ENCODE assay signal across 8 cellular contexts in the genomic region with DNA sequence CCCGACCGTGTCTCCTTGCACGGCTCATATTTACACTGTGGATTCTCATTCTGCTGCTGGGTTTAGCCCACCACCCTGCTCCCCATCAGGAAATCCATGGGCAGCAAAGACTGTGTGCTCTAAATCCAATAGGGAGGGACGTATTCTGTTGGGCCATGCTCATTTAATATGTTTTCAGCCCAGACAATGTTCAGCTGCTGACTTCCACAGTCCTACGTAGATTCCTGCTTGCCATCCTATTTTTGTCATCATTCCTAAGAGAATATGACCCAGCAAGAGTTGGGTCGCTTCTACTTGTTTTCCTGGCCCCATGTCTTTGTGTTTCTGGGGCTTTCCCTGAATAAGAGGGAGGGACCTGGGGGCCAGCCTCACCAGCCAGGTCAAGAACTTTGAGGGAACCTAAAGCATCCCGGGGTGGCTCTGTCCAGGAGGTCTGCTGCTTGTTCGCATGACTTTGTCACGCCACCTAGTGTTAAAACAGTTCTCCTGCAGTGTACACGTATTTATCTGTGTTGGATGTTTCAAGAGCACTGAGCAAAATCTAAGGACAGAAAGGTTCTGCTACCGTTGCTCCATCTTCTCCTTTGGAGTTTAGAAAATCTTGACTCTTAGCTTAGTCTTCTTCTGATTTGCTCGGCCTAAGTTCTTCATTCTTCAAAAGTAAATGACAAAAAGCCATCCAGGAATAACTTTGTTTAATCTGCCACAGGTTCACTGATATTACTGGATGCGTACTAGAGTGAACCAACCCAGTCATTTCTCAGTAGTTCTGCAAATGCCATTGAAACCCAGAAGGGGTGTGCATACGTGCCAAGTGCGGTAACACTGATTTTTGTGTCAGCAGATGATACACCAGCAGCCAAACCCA.
DNase-seq lines count a peak whose midpoint lies in the region; ATAC-seq and TF ChIP-seq lines count a peak whose summit lies in the region.

No MANE protein-coding gene starts in this region.

- H2AFZ ChIP-seq in HCT116 (ENCODE audit: low read depth, low read length, poor library complexity, severe bottlenecking) = no peak overlapping the region

- H3K9me2 ChIP-seq in HCT116 (ENCODE audit: insufficient read depth) = no peaks in the 10 kb centered on the region

- H3K4me1 ChIP-seq in HCT116 (ENCODE audit: control insufficient read depth in 1 of 2, insufficient read depth in 2 of 2, low read length in 2 of 2) = no peaks in the 10 kb centered on the region

- no peaks in the 10 kb centered on the region for H3K36me3 ChIP-seq in HCT116 (ENCODE audit: control insufficient read depth in 1 of 2, insufficient read depth in 2 of 2, low read length in 2 of 2)

- CTCF ChIA-PET in HCT116 (lab: Charles Lee) = no interaction called here

- BruUV-seq in HCT116 (replicated peaks; lab: Mats Ljungman, UMichigan) = no TSS peak

- no peaks in the 10 kb centered on the region for H3K9me3 ChIP-seq in HCT116 (ENCODE audit: control insufficient read depth in 1 of 2, insufficient read depth in 1 of 2, low read depth in 1 of 2, low read length in 2 of 2)

- TF ChIP-seq CTCF in HCT116 (IDR thresholded peaks at IDR 0.05 in 2 of 3, conservative IDR thresholded peaks at IDR 0.05 in 1 of 3; ENCODE audit: borderline replicate concordance in 1 of 3, insufficient read depth in 1 of 3, low read depth in 2 of 3, low read length in 2 of 3) (peak; percentile 70 to 82 (median 75)), astrocyte of the spinal cord (IDR thresholded peaks at IDR 0.05; ENCODE audit: low read depth, low read length) (peak; percentile 81)

- no peak overlapping the region for H3K4me2 ChIP-seq in HCT116 (ENCODE audit: low read length)

- POLR2A ChIA-PET in HCT116 (lab: Charles Lee) = no interaction called here

- TF ChIP-seq RAD21 in HCT116 (IDR thresholded peaks at IDR 0.05; ENCODE audit: low read depth) = peak; percentile 71

- H3K79me2 ChIP-seq in HCT116 (ENCODE audit: insufficient read depth, low read length) = no peaks in the 10 kb centered on the region

- RAD21 ChIA-PET in HCT116 (lab: Charles Lee; ENCODE audit: low non-redundant PET in 1 of 2, low total read pairs in 2 of 2, uncharacterized antibody in 2 of 2, unreplicated experiment in 2 of 2) = no interaction called here

- H3K4me3 ChIP-seq in HCT116 (replicated peaks in 1 of 2; ENCODE audit: low read depth in 1 of 2, low read length in 2 of 2) = no peak overlapping the region
- no peak overlapping the region for H3K4me3 ChIP-seq in astrocyte of the spinal cord (ENCODE audit: low read depth, low read length)

- H3K9ac ChIP-seq in HCT116 (ENCODE audit: low read length) = no peak overlapping the region

- peak; percentile 49 for DNase-seq in NCI-H146 (lab: John Stamatoyannopoulos, UW)
- DNase-seq in NCI-H146 treated with DMSO at 0.1 percent for 48 hours (lab: John Stamatoyannopoulos, UW; ENCODE audit: unreplicated experiment) = no peak
- DNase-seq in HCT116 (ENCODE audit: low read depth, low spot score) = peak; percentile 43
- peak; percentile 52 for DNase-seq in OCI-M1 (lab: John Stamatoyannopoulos, UW)
- DNase-seq in astrocyte of the spinal cord (ENCODE audit: low read depth, low spot score) = peak; percentile 69
- DNase-seq in inferior parietal cortex (ENCODE audit: extremely low spot score) = peak; percentile 78
- peak; percentile 1 for DNase-seq in stimulated activated CD8-positive, alpha-beta memory T cell treated with anti-CD3 and anti-CD28 coated beads, Interleukin-15, amount 100 ng/mL, for 1 hour (ENCODE audit: low read depth)

- no peaks in the 10 kb centered on the region for H4K20me1 ChIP-seq in HCT116 (ENCODE audit: insufficient read depth)

- intact Hi-C loops in HCT116 (cut with micrococcal nuclease) = loop anchor here (1.0 to 5.0 kb wide), 3 partner anchors 153 to 758 kb away; no protein-coding TSS in a partner anchor

- peak; percentile 96 for ATAC-seq in HCT116
- no peak for ATAC-seq in HG03565 (IDR thresholded peaks at IDR 0.05; ENCODE audit: unreplicated experiment)

- in situ Hi-C loops in astrocyte of the spinal cord (cut with HindIII; ENCODE audit: low sequenced_read_pairs) = no loop called here

- H3K27me3 ChIP-seq in HCT116 (ENCODE audit: insufficient read depth, low read length) = no peaks in the 10 kb centered on the region; the same call in 1 of the 2 replicates

- TF ChIP-seq POLR2A in HCT116 (IDR thresholded peaks at IDR 0.05; ENCODE audit: borderline replicate concordance, extremely low read depth, insufficient read depth, insufficient read length) = no peak

- H3K27ac ChIP-seq in HCT116 (ENCODE audit: low read depth, low read length) = no peak overlapping the region

TF ChIP-seq in HCT116, 20 proteins besides CTCF, POLR2A, EP300 and RAD21:
- TF ChIP-seq YY1 (IDR thresholded peaks at IDR 0.05; ENCODE audit: extremely low read depth, insufficient replicate concordance, low read depth, low read length) (no peak), EZH2phosphoT487 (IDR thresholded peaks at IDR 0.05; ENCODE audit: borderline replicate concordance) (no peak), JUND (IDR thresholded peaks at IDR 0.05) (no peak), ZNF274 (IDR thresholded peaks at IDR 0.05; ENCODE audit: low read depth, low read length) (no peak), EGR1 (IDR thresholded peaks at IDR 0.05; ENCODE audit: low read depth) (no peak), ELF1 (IDR thresholded peaks at IDR 0.05; ENCODE audit: borderline replicate concordance, low read depth) (no peak), POLR2AphosphoS5 (IDR thresholded peaks at IDR 0.05; ENCODE audit: low read depth, low read length) (no peak), CEBPB (IDR thresholded peaks at IDR 0.05; ENCODE audit: low read depth) (no peak), ZFX (IDR thresholded peaks at IDR 0.05) (no peak), EZH2 (IDR thresholded peaks at IDR 0.05) (no peak), CBX3 (IDR thresholded peaks at IDR 0.05; ENCODE audit: low read depth) (no peak), SIN3A (IDR thresholded peaks at IDR 0.05; ENCODE audit: low read depth) (no peak), FOSL1 (IDR thresholded peaks at IDR 0.05; ENCODE audit: low read depth) (no peak), SP1 (IDR thresholded peaks at IDR 0.05; ENCODE audit: low read depth) (no peak), SRF (IDR thresholded peaks at IDR 0.05; ENCODE audit: low read depth) (no peak), TCF7L2 (IDR thresholded peaks at IDR 0.05; ENCODE audit: borderline replicate concordance, extremely low read depth, insufficient read depth, insufficient read length) (no peak)
- TF ChIP-seq, protein P1, sequence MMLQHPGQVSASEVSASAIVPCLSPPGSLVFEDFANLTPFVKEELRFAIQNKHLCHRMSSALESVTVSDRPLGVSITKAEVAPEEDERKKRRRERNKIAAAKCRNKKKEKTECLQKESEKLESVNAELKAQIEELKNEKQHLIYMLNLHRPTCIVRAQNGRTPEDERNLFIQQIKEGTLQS (IDR thresholded peaks at IDR 0.05) = no peak
- TF ChIP-seq, protein P2, sequence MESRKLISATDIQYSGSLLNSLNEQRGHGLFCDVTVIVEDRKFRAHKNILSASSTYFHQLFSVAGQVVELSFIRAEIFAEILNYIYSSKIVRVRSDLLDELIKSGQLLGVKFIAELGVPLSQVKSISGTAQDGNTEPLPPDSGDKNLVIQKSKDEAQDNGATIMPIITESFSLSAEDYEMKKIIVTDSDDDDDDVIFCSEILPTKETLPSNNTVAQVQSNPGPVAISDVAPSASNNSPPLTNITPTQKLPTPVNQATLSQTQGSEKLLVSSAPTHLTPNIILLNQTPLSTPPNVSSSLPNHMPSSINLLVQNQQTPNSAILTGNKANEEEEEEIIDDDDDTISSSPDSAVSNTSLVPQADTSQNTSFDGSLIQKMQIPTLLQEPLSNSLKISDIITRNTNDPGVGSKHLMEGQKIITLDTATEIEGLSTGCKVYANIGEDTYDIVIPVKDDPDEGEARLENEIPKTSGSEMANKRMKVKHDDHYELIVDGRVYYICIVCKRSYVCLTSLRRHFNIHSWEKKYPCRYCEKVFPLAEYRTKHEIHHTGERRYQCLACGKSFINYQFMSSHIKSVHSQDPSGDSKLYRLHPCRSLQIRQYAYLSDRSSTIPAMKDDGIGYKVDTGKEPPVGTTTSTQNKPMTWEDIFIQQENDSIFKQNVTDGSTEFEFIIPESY (IDR thresholded peaks at IDR 0.05; ENCODE audit: extremely low read depth, insufficient replicate concordance, low read length) = no peak
- TF ChIP-seq, protein P3, sequence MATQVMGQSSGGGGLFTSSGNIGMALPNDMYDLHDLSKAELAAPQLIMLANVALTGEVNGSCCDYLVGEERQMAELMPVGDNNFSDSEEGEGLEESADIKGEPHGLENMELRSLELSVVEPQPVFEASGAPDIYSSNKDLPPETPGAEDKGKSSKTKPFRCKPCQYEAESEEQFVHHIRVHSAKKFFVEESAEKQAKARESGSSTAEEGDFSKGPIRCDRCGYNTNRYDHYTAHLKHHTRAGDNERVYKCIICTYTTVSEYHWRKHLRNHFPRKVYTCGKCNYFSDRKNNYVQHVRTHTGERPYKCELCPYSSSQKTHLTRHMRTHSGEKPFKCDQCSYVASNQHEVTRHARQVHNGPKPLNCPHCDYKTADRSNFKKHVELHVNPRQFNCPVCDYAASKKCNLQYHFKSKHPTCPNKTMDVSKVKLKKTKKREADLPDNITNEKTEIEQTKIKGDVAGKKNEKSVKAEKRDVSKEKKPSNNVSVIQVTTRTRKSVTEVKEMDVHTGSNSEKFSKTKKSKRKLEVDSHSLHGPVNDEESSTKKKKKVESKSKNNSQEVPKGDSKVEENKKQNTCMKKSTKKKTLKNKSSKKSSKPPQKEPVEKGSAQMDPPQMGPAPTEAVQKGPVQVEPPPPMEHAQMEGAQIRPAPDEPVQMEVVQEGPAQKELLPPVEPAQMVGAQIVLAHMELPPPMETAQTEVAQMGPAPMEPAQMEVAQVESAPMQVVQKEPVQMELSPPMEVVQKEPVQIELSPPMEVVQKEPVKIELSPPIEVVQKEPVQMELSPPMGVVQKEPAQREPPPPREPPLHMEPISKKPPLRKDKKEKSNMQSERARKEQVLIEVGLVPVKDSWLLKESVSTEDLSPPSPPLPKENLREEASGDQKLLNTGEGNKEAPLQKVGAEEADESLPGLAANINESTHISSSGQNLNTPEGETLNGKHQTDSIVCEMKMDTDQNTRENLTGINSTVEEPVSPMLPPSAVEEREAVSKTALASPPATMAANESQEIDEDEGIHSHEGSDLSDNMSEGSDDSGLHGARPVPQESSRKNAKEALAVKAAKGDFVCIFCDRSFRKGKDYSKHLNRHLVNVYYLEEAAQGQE (IDR thresholded peaks at IDR 0.05; ENCODE audit: low read depth) = no peak
- TF ChIP-seq, protein P4, sequence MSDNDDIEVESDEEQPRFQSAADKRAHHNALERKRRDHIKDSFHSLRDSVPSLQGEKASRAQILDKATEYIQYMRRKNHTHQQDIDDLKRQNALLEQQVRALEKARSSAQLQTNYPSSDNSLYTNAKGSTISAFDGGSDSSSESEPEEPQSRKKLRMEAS (IDR thresholded peaks at IDR 0.05) = no peak
